In the genomic region with DNA sequence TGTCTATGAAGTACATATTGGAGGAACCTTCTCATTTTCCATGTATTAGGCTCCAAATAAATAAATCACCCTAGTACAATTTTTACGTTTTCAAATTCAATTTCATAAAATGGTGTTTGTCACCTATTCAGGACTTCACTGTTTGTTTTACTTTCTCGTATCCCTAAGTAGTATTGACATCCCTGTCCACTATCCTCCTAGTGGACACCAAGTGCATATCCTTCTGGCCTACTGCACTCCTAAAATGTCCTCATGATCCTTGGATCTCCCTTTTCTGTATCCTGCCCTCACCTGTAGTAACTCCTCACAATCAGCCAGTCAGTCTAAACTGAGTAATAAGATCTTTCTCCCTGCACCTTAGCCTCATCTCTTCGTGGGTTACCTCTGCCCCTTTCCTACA, we compare ENCODE assay signal across 1 cellular context.
TF ChIP-seq lines count a peak whose summit lies in the region.

No MANE protein-coding gene starts in this region.

TF ChIP-seq in SK-N-SH treated with all-trans-retinoic acid at 6 μM for 48 hours, 23 proteins besides CTCF, POLR2A, EP300 and RAD21 (continued from another document):
- TF ChIP-seq, protein P1, sequence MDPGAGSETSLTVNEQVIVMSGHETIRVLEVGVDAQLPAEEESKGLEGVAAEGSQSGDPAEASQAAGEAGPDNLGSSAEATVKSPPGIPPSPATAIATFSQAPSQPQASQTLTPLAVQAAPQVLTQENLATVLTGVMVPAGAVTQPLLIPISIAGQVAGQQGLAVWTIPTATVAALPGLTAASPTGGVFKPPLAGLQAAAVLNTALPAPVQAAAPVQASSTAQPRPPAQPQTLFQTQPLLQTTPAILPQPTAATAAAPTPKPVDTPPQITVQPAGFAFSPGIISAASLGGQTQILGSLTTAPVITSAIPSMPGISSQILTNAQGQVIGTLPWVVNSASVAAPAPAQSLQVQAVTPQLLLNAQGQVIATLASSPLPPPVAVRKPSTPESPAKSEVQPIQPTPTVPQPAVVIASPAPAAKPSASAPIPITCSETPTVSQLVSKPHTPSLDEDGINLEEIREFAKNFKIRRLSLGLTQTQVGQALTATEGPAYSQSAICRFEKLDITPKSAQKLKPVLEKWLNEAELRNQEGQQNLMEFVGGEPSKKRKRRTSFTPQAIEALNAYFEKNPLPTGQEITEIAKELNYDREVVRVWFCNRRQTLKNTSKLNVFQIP (CRISPR knock-in tag; IDR thresholded peaks at IDR 0.05; ENCODE audit: borderline replicate concordance, low read depth): no peak
- TF ChIP-seq OSR1 (CRISPR knock-in tag; IDR thresholded peaks at IDR 0.05): no peak
- no peak for TF ChIP-seq PPARA (CRISPR knock-in tag; IDR thresholded peaks at IDR 0.05; ENCODE audit: borderline replicate concordance)
- TF ChIP-seq ZNF70 (CRISPR knock-in tag; IDR thresholded peaks at IDR 0.05): no peak
- no peak for TF ChIP-seq RARB (CRISPR knock-in tag; IDR thresholded peaks at IDR 0.05)
- no peak for TF ChIP-seq CSDC2 (CRISPR knock-in tag; IDR thresholded peaks at IDR 0.05)
- no peak for TF ChIP-seq ZC3H10 (CRISPR knock-in tag; IDR thresholded peaks at IDR 0.05)
- no peak for TF ChIP-seq TOX (CRISPR knock-in tag; IDR thresholded peaks at IDR 0.05; ENCODE audit: borderline replicate concordance)
- TF ChIP-seq ZNF8 (CRISPR knock-in tag; IDR thresholded peaks at IDR 0.05): no peak
